ENCODE assay signal across 1 cellular context in genomic region chr19:4052993-4053422, GRCh38.
TF ChIP-seq lines count a peak whose summit lies in the region.

No MANE protein-coding gene starts in this region.

TF ChIP-seq in HepG2, 621 proteins besides CTCF, POLR2A, EP300 and RAD21 (continued from another document and continues in another):
- TF ChIP-seq AHDC1 (CRISPR knock-in tag; IDR thresholded peaks at IDR 0.05; ENCODE audit: borderline replicate concordance) (no peak), ZNF326 (CRISPR knock-in tag; IDR thresholded peaks at IDR 0.05; ENCODE audit: borderline replicate concordance) (no peak), KDM4B (CRISPR knock-in tag; IDR thresholded peaks at IDR 0.05) (no peak), ZNF446 (CRISPR knock-in tag; IDR thresholded peaks at IDR 0.05) (no peak), AGO2 (optimal IDR thresholded peaks at IDR 0.05; ENCODE audit: low read depth, low read length) (peak; percentile 37), NRL (CRISPR knock-in tag; IDR thresholded peaks at IDR 0.05; ENCODE audit: borderline replicate concordance) (no peak), ARHGAP35 (CRISPR knock-in tag; IDR thresholded peaks at IDR 0.05; ENCODE audit: borderline replicate concordance) (0 out of 2 replicates have a peak, but pooled peaks have one; percentile 15), ZNF879 (CRISPR knock-in tag; IDR thresholded peaks at IDR 0.05) (no peak), SRSF9 (IDR thresholded peaks at IDR 0.05; ENCODE audit: borderline replicate concordance, insufficient read depth, low read depth, low read length, poor library complexity, severe bottlenecking) (no peak), ZNF616 (CRISPR knock-in tag; IDR thresholded peaks at IDR 0.05; ENCODE audit: low read depth) (no peak), STAT6 (CRISPR knock-in tag; IDR thresholded peaks at IDR 0.05; ENCODE audit: borderline replicate concordance) (no peak), ZNF746 (CRISPR knock-in tag; IDR thresholded peaks at IDR 0.05) (no peak), PTBP1 (IDR thresholded peaks at IDR 0.05; ENCODE audit: low read depth, low read length, poor library complexity, severe bottlenecking) (no peak), ZNF563 (CRISPR knock-in tag; IDR thresholded peaks at IDR 0.05) (no peak), TP53 (CRISPR knock-in tag; conservative IDR thresholded peaks at IDR 0.05) (no peak), RARA (CRISPR knock-in tag; IDR thresholded peaks at IDR 0.05) (no peak), ZNF720 (CRISPR knock-in tag; IDR thresholded peaks at IDR 0.05) (no peak), HNRNPL (IDR thresholded peaks at IDR 0.05; ENCODE audit: low read depth, low read length) (no peak), ZNF207 (IDR thresholded peaks at IDR 0.05; ENCODE audit: borderline replicate concordance) (no peak), ZNF367 (CRISPR knock-in tag; IDR thresholded peaks at IDR 0.05; ENCODE audit: borderline replicate concordance) (no peak), ZNF564 (CRISPR knock-in tag; IDR thresholded peaks at IDR 0.05) (0 out of 2 replicates have a peak, but pooled peaks have one; percentile 40), ZHX1 (CRISPR knock-in tag; IDR thresholded peaks at IDR 0.05; ENCODE audit: low read depth) (no peak), NFE2L1 (CRISPR knock-in tag; IDR thresholded peaks at IDR 0.05; ENCODE audit: borderline replicate concordance) (no peak), NBN (conservative IDR thresholded peaks at IDR 0.05) (no peak), ZNF281 (CRISPR knock-in tag; IDR thresholded peaks at IDR 0.05; ENCODE audit: borderline replicate concordance) (no peak), NFAT5 (CRISPR knock-in tag; IDR thresholded peaks at IDR 0.05) (no peak), ZBTB38 (CRISPR knock-in tag; IDR thresholded peaks at IDR 0.05) (peak; percentile 9; the same call in 1 of the 2 replicates), ZNF687 (CRISPR knock-in tag; IDR thresholded peaks at IDR 0.05) (peak; percentile 8), SNRNP70 (IDR thresholded peaks at IDR 0.05; ENCODE audit: low read depth, low read length) (no peak), MZF1 (CRISPR knock-in tag; IDR thresholded peaks at IDR 0.05; ENCODE audit: borderline replicate concordance) (no peak), NFE2L2 (IDR thresholded peaks at IDR 0.05; ENCODE audit: low read length) (no peak), ZSCAN30 (CRISPR knock-in tag; IDR thresholded peaks at IDR 0.05) (no peak), PAX8 (CRISPR knock-in tag; IDR thresholded peaks at IDR 0.05; ENCODE audit: borderline replicate concordance) (0 out of 2 replicates have a peak, but pooled peaks have one; percentile 11), KLF11 (CRISPR knock-in tag; IDR thresholded peaks at IDR 0.05) (no peak), CHCHD3 (CRISPR knock-in tag; IDR thresholded peaks at IDR 0.05) (no peak)
